ENCODE assay signal across 25 cellular contexts in the genomic region with DNA sequence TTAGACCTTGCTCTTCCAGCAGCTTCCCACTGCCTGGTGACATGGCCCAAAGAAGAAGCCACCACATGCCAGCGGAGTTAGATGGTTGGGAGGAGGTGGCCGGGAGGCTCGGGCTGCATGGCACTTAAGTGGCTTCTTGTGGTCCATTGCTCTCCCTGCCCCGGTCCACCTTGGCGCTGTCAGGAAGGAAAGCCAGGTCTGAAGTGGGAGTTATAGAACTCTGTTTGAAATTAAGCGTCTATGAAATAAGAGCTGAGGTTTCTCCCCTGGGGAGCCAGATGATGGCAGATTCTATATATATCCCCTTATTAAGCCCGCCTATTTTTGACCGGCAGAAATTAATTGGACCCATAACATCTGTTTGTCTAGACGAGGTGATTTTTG.
DNase-seq lines count a peak whose midpoint lies in the region; ATAC-seq and TF ChIP-seq lines count a peak whose summit lies in the region.
"Had no signal": no experiment of that assay in that cellular context is flagged by ENCODE, and none has a peak within 500 bp of the region (broad histone marks: within the 10 kb centered on the region; RNA-seq: fewer than 3 reads in every experiment).

No MANE protein-coding gene starts in this region.

- H3K27me3 ChIP-seq in neural progenitor cell (no peaks in the 10 kb centered on the region), tibial artery (no peaks in the 10 kb centered on the region), GM23248 (replicated peaks; ENCODE audit: insufficient read depth) (no peaks in the 10 kb centered on the region)
- H3K27me3 ChIP-seq: colonic mucosa, left lung, MG63 had no signal

- H3K27ac ChIP-seq in neural progenitor cell: no peak overlapping the region
- peak overlapping the region; percentile 50 to 90 for H3K27ac ChIP-seq in tibial artery
- H3K27ac ChIP-seq in GM23248: no peak overlapping the region
- H3K27ac ChIP-seq: colonic mucosa, epithelial cell of prostate, left lung had no signal

- H3K27ac Mint-ChIP-seq in neural progenitor cell: peak overlapping the region; percentile 67
- H3K27ac Mint-ChIP-seq: activated CD8-positive, alpha-beta T cell treated with anti-CD3 and anti-CD28 coated beads for 36 hours; activated naive CD4-positive, alpha-beta T cell treated with anti-CD3 and anti-CD28 coated beads, Interleukin-2, amount 50 U/mL, for 24 hours; CD8-positive, alpha-beta memory T cell had no signal

- intact Hi-C loops in Right ventricle myocardium superior (cut with DNase I): loop anchor here (5.0 kb wide), 1 partner anchor 63 kb away; no protein-coding TSS in a partner anchor
- intact Hi-C loops in cardiac septum (cut with DNase I): no loop called here
- intact Hi-C loops in tibial artery (cut with DNase I; ENCODE audit: low total_unique reads): no loop called here

- H3K4me2 ChIP-seq in neural progenitor cell: no peak overlapping the region
- no peak overlapping the region for H3K4me2 ChIP-seq in GM23248 (ENCODE audit: unreplicated experiment)

- no peaks in the 10 kb centered on the region for H3K36me3 Mint-ChIP-seq in neural progenitor cell
- H3K36me3 Mint-ChIP-seq: activated naive CD4-positive, alpha-beta T cell treated with anti-CD3 and anti-CD28 coated beads, Interleukin-2, amount 50 U/mL, for 24 hours; CD8-positive, alpha-beta memory T cell; stimulated activated naive B cell treated with anti-CD40 and anti-IgM and Interleukin-4, amounts not matched to agents 10 μg/mL and 1 μg/mL and 100 μg/mL, for 72 hours had no signal

- H3K36me3 ChIP-seq in neural progenitor cell (no peaks in the 10 kb centered on the region), tibial artery (peaks cover 0 to 10% (median 0%) of the 10 kb centered on the region in 3 donors), GM23248 (ENCODE audit: low read depth) (peaks cover 35% of the 10 kb centered on the region)
- H3K36me3 ChIP-seq: colonic mucosa, left lung had no signal

- no peaks in the 10 kb centered on the region for H3K9me3 ChIP-seq in neural progenitor cell (ENCODE audit: low read depth)
- no peaks in the 10 kb centered on the region for H3K9me3 ChIP-seq in tibial artery
- H3K9me3 ChIP-seq in GM23248 (ENCODE audit: low read depth): no peaks in the 10 kb centered on the region
- H3K9me3 ChIP-seq: colonic mucosa, left lung, MG63 had no signal

- no peaks in the 10 kb centered on the region for H3K27me3 Mint-ChIP-seq in neural progenitor cell (ENCODE audit: insufficient read depth, low read depth)

- H4K20me1 ChIP-seq in neural progenitor cell (ENCODE audit: low read depth): no peaks in the 10 kb centered on the region
- H4K20me1 ChIP-seq in GM23248 (ENCODE audit: insufficient read depth): no peaks in the 10 kb centered on the region

- H3K4me3 ChIP-seq in neural progenitor cell: no peak overlapping the region
- H3K4me3 ChIP-seq in tibial artery: no peak overlapping the region
- no peak overlapping the region for H3K4me3 ChIP-seq in GM23248
- H3K4me3 ChIP-seq: colonic mucosa, left lung, MG63 had no signal

- H3F3A ChIP-seq in neural progenitor cell (ENCODE audit: low read depth) (peaks cover 16% of the 10 kb centered on the region), GM23248 (ENCODE audit: insufficient read depth) (peaks cover 9% of the 10 kb centered on the region)

- WGBS in GM23248 (ENCODE audit: low coverage in 1 of 2, low lambda C conversion rate in 2 of 2, missing lambda C conversion rate in 2 of 2), 2 experiments: 55 to 61% methylated on average over 8 to 9 of the region's 9 CpGs

- H3K9me3 Mint-ChIP-seq in neural progenitor cell: no peaks in the 10 kb centered on the region
- H3K9me3 Mint-ChIP-seq: activated CD8-positive, alpha-beta T cell treated with anti-CD3 and anti-CD28 coated beads for 36 hours; activated naive CD4-positive, alpha-beta T cell treated with anti-CD3 and anti-CD28 coated beads, Interleukin-2, amount 50 U/mL, for 24 hours; CD8-positive, alpha-beta memory T cell had no signal

- H3K79me2 ChIP-seq in neural progenitor cell (ENCODE audit: low read depth) (no peaks in the 10 kb centered on the region), GM23248 (ENCODE audit: insufficient read depth) (peaks cover 42% of the 10 kb centered on the region)

- TF ChIP-seq CTCF in neural progenitor cell (IDR thresholded peaks at IDR 0.05) (no peak), tibial artery (IDR thresholded peaks at IDR 0.05) (no peak)

- H3K9me2 ChIP-seq in GM23248 (ENCODE audit: insufficient read depth): no peaks in the 10 kb centered on the region

- DNase-seq in Right ventricle myocardium superior: no peak
- no peak for DNase-seq in cardiac septum (ENCODE audit: low spot score)
- peak; percentile 90 for DNase-seq in NCI-H2171 treated with DMSO at 0.1 percent for 48 hours (lab: John Stamatoyannopoulos, UW)
- no peak for DNase-seq in neural progenitor cell (ENCODE audit: low spot score)
- DNase-seq in tibial artery: peak; percentile 14 to 58
- no peak for DNase-seq in GM23248
- DNase-seq: activated CD8-positive, alpha-beta T cell treated with anti-CD3 and anti-CD28 coated beads for 36 hours; amygdala; CD8-positive, alpha-beta memory T cell; colonic mucosa; effector memory CD4-positive, alpha-beta T cell; EL; KG1; left lung; mesendoderm; MG63; NCI-H1105; NCI-H1930; occipital lobe; small intestine; stimulated activated naive B cell treated with anti-CD40 and anti-IgM and Interleukin-4, amounts not matched to agents 10 μg/mL and 1 μg/mL and 100 μg/mL, for 72 hours; SW 1271 had no signal

- no peak overlapping the region for H2AFZ ChIP-seq in neural progenitor cell (replicated peaks)
- no peak overlapping the region for H2AFZ ChIP-seq in GM23248

- H3K9ac ChIP-seq in neural progenitor cell: no peak overlapping the region
- H3K9ac ChIP-seq in GM23248: no peak overlapping the region

- H3K4me1 ChIP-seq in neural progenitor cell: peaks cover 22% of the 10 kb centered on the region
- H3K4me1 ChIP-seq in tibial artery: peaks cover 0 to 69% (median 41%) of the 10 kb centered on the region in 4 donors
- H3K4me1 ChIP-seq in GM23248 (ENCODE audit: insufficient read depth): peaks cover 7% of the 10 kb centered on the region
- H3K4me1 ChIP-seq: colonic mucosa had no signal

- H3K4me3 Mint-ChIP-seq in neural progenitor cell: no peak overlapping the region
- H3K4me3 Mint-ChIP-seq: activated CD8-positive, alpha-beta T cell treated with anti-CD3 and anti-CD28 coated beads for 36 hours; activated naive CD4-positive, alpha-beta T cell treated with anti-CD3 and anti-CD28 coated beads, Interleukin-2, amount 50 U/mL, for 24 hours; CD8-positive, alpha-beta memory T cell; stimulated activated naive B cell treated with anti-CD40 and anti-IgM and Interleukin-4, amounts not matched to agents 10 μg/mL and 1 μg/mL and 100 μg/mL, for 72 hours had no signal

- ATAC-seq in Right ventricle myocardium superior (ENCODE audit: poor library complexity) (peak; percentile 5), HG03457 (IDR thresholded peaks at IDR 0.05; ENCODE audit: unreplicated experiment) (no peak)
- ATAC-seq: activated CD8-positive, alpha-beta T cell treated with anti-CD3 and anti-CD28 coated beads for 36 hours; left lung; stimulated activated naive B cell treated with anti-CD40 and anti-IgM and Interleukin-4, amounts not matched to agents 10 μg/mL and 1 μg/mL and 100 μg/mL, for 72 hours had no signal

- H3K4me1 Mint-ChIP-seq in neural progenitor cell: peaks cover 23% of the 10 kb centered on the region
- H3K4me1 Mint-ChIP-seq: activated naive CD4-positive, alpha-beta T cell treated with anti-CD3 and anti-CD28 coated beads, Interleukin-2, amount 50 U/mL, for 24 hours; CD8-positive, alpha-beta memory T cell had no signal

- in situ Hi-C loops in GM23248 (cut with MboI): no loop called here

Comparison
In these comparisons a context has a peak if more than half of its experiments do, and no peak if none do; other contexts are left out.
1. DNase-seq: peak in NCI-H2171 treated with DMSO at 0.1 percent for 48 hours (single experiment) and tibial artery (2 of 2); none in Right ventricle myocardium superior (single experiment), cardiac septum (single experiment), neural progenitor cell (single experiment) and GM23248 (single experiment).
2. H3K27ac ChIP-seq: peak in tibial artery (2 of 2); none in neural progenitor cell (single experiment) and GM23248 (single experiment).